10 cellular contexts compared by ENCODE assay signal in genomic region chr3:50248387-50248786, GRCh38. TPM values are rescaled to one million over a fixed set of nuclear protein-coding genes. Genes with fewer than 3 reads are reported as not detected.
DNase-seq lines count a peak whose midpoint lies in the region; ATAC-seq, FAIRE-seq and TF ChIP-seq lines count a peak whose summit lies in the region.
"Had no signal": no experiment of that assay in that cellular context is flagged by ENCODE, and none has a peak within 500 bp of the region (broad histone marks: within the 10 kb centered on the region; RNA-seq: fewer than 3 reads in every experiment).

No MANE protein-coding gene starts in this region.

- H3K4me1 Mint-ChIP-seq in HFFc6 (ENCODE audit: low read depth), result peaks cover 75% of the 10 kb centered on the region
- H3K4me1 Mint-ChIP-seq in activated T-helper 17 cell treated with anti-CD3 and anti-CD28 coated beads, Interleukin-2, amount 50 U/mL, for 72 hours, result peaks cover 38% of the 10 kb centered on the region

- H3K4me3 ChIP-seq in small intestine (ENCODE audit: low read depth in 1 of 2, low read length in 2 of 2), result no peak overlapping the region

- no peak for FAIRE-seq in small intestine (lab: Jason Lieb, UNC)

- peaks cover 5 to 8% of the 10 kb centered on the region in 2 donors for H3K4me1 ChIP-seq in small intestine (ENCODE audit: control insufficient read depth in 2 of 2, insufficient read depth in 1 of 2, low read depth in 1 of 2, low read length in 1 of 2)

- no peak for DNase-seq in HFFc6
- DNase-seq in left ventricle myocardium superior, result peak; percentile 70
- DNase-seq in small intestine, result peak; percentile 85
- no peak for DNase-seq in NCI-H82 (lab: John Stamatoyannopoulos, UW)
- no peak for DNase-seq in germinal center (ENCODE audit: low spot score)
- DNase-seq: OCI-M1 had no signal

- peaks cover 0 to 4% of the 10 kb centered on the region in 2 donors for H3K36me3 ChIP-seq in small intestine (ENCODE audit: control insufficient read depth in 2 of 2, insufficient read depth in 2 of 2, low read length in 2 of 2)

- H3K9me3 ChIP-seq in small intestine (ENCODE audit: control insufficient read depth, low read depth), result no peaks in the 10 kb centered on the region

- H3K27ac Mint-ChIP-seq in HFFc6, result peak overlapping the region; percentile 96
- H3K27ac Mint-ChIP-seq in activated T-helper 17 cell treated with anti-CD3 and anti-CD28 coated beads, Interleukin-2, amount 50 U/mL, for 72 hours, result peak overlapping the region; percentile 81

- peak overlapping the region; percentile 75 for H3K4me3 Mint-ChIP-seq in HFFc6
- peak overlapping the region; percentile 34 for H3K4me3 Mint-ChIP-seq in activated T-helper 17 cell treated with anti-CD3 and anti-CD28 coated beads, Interleukin-2, amount 50 U/mL, for 72 hours

- H3K27me3 Mint-ChIP-seq in HFFc6 (ENCODE audit: insufficient read depth), result peaks cover 10% of the 10 kb centered on the region
- no peaks in the 10 kb centered on the region for H3K27me3 Mint-ChIP-seq in activated T-helper 17 cell treated with anti-CD3 and anti-CD28 coated beads, Interleukin-2, amount 50 U/mL, for 72 hours

- intact Hi-C loops in left ventricle myocardium superior (cut with micrococcal nuclease), result no loop called here

- WGBS in small intestine, 3 donors, result 8 to 37% (median 16%) methylated on average over 3 of the region's 3 CpGs

- H3K9me3 Mint-ChIP-seq in HFFc6, result no peaks in the 10 kb centered on the region
- H3K9me3 Mint-ChIP-seq in activated T-helper 17 cell treated with anti-CD3 and anti-CD28 coated beads, Interleukin-2, amount 50 U/mL, for 72 hours, result no peaks in the 10 kb centered on the region

- peak overlapping the region; percentile 16 to 70 for H3K27ac ChIP-seq in small intestine (ENCODE audit: low read depth in 1 of 2, low read length in 1 of 2)

- no peak for TF ChIP-seq CTCF in HFFc6 (IDR thresholded peaks at IDR 0.05)

- no peak for ATAC-seq in activated T-helper 17 cell treated with anti-CD3 and anti-CD28 coated beads, Interleukin-2, amount 50 U/mL, for 72 hours (replicated peaks)
- ATAC-seq in left ventricle myocardium superior (peak; percentile 39), HG03521 (IDR thresholded peaks at IDR 0.05; ENCODE audit: unreplicated experiment) (no peak), HG03342 (IDR thresholded peaks at IDR 0.05; ENCODE audit: unreplicated experiment) (no peak)

- H3K36me3 Mint-ChIP-seq in HFFc6 (ENCODE audit: low read depth), result peaks cover 20% of the 10 kb centered on the region
- peaks cover 56% of the 10 kb centered on the region for H3K36me3 Mint-ChIP-seq in activated T-helper 17 cell treated with anti-CD3 and anti-CD28 coated beads, Interleukin-2, amount 50 U/mL, for 72 hours (ENCODE audit: low read depth)

- no peaks in the 10 kb centered on the region for H3K27me3 ChIP-seq in small intestine (ENCODE audit: control insufficient read depth in 2 of 2, insufficient read depth in 2 of 2, low read length in 2 of 2)

RNA-seq across cellular contexts. Expression of gene GNAI2, which starts 12.4 kb away (rescaled TPM):
- 100 to 1,000 TPM; 532 to 617 (median 582) TPM for total RNA-seq in HFFc6 (2021; fragmentation: NEBNext Ultra II Directional; extraction: Animal tissue kit (Norgen Biotek cat#: 25700))
- 100 to 1,000 TPM; 283 to 392 TPM for total RNA-seq in activated T-helper 17 cell treated with anti-CD3 and anti-CD28 coated beads, Interleukin-2, amount 50 U/mL, for 72 hours
- total RNA-seq in left ventricle myocardium superior, result 137 TPM
- polyA plus RNA-seq in small intestine, result 100 to 1,000 TPM in 1 of 3 donors, 10 to 100 TPM in 2; 23.9 to 117 (median 49.2) TPM

RNA-seq across cellular contexts. Expression of gene SEMA3B, which starts 20.6 kb away (rescaled TPM):
- 10 to 100 TPM; 14.5 to 26.6 (median 24.7) TPM for total RNA-seq in HFFc6 (2021; fragmentation: NEBNext Ultra II Directional; extraction: Animal tissue kit (Norgen Biotek cat#: 25700))
- total RNA-seq in activated T-helper 17 cell treated with anti-CD3 and anti-CD28 coated beads, Interleukin-2, amount 50 U/mL, for 72 hours, result 1 to 10 TPM; 1.2 to 2.3 TPM
- total RNA-seq in left ventricle myocardium superior, result 20.6 TPM
- 100 to 1,000 TPM in 2 of 3 donors, 10 to 100 TPM in 1; 39.2 to 204 (median 164) TPM for polyA plus RNA-seq in small intestine

RNA-seq across cellular contexts. Expression of gene LSMEM2, which starts 30.5 kb away (rescaled TPM):
- under 1 TPM in 2 of 6 experiments, not detected in 4; 0.11 to 0.13 TPM for total RNA-seq in HFFc6 (2021; fragmentation: NEBNext Ultra II Directional; extraction: Animal tissue kit (Norgen Biotek cat#: 25700))
- under 1 TPM in 1 of 2 donors, not detected in 1; 0.34 TPM for total RNA-seq in activated T-helper 17 cell treated with anti-CD3 and anti-CD28 coated beads, Interleukin-2, amount 50 U/mL, for 72 hours
- 31.6 TPM for total RNA-seq in left ventricle myocardium superior
- under 1 TPM in 2 of 3 donors, not detected in 1; 0.21 to 0.54 TPM for polyA plus RNA-seq in small intestine
- total RNA-seq: subcutaneous adipose tissue had no signal

RNA-seq across cellular contexts. Expression of gene SLC38A3, which starts 43.3 kb away (rescaled TPM):
- under 1 TPM in 2 of 6 experiments, not detected in 4; 0.16 to 0.24 TPM for total RNA-seq in HFFc6 (2021; fragmentation: NEBNext Ultra II Directional; extraction: Animal tissue kit (Norgen Biotek cat#: 25700))
- total RNA-seq in activated T-helper 17 cell treated with anti-CD3 and anti-CD28 coated beads, Interleukin-2, amount 50 U/mL, for 72 hours, result under 1 TPM in 1 of 2 donors, not detected in 1; 0.71 TPM
- 10.4 TPM for total RNA-seq in left ventricle myocardium superior
- polyA plus RNA-seq in small intestine, result 1 to 10 TPM in 1 of 3 donors, not detected in 2; 2.1 TPM
- total RNA-seq: subcutaneous adipose tissue had no signal

RNA-seq across cellular contexts. Expression of gene IFRD2, which starts 43.8 kb away (rescaled TPM):
- 100 to 1,000 TPM in 1 of 6 experiments, 10 to 100 TPM in 5; 71.2 to 102 (median 74.6) TPM for total RNA-seq in HFFc6 (2021; fragmentation: NEBNext Ultra II Directional; extraction: Animal tissue kit (Norgen Biotek cat#: 25700))
- 100 to 1,000 TPM in 1 of 2 donors, 10 to 100 TPM in 1; 59.2 to 139 TPM for total RNA-seq in activated T-helper 17 cell treated with anti-CD3 and anti-CD28 coated beads, Interleukin-2, amount 50 U/mL, for 72 hours
- 79.3 TPM for total RNA-seq in left ventricle myocardium superior
- polyA plus RNA-seq in small intestine, result 10 to 100 TPM; 65.8 to 93.4 (median 76.2) TPM

Comparison
In these comparisons a context has a peak if more than half of its experiments do, and no peak if none do; other contexts are left out.
1. DNase-seq: peak in left ventricle myocardium superior (single experiment) and small intestine (single experiment); none in HFFc6 (single experiment), NCI-H82 (single experiment) and germinal center (single experiment).
2. RNA of gene LSMEM2, which starts 30.5 kb away (total RNA-seq): 31.6 TPM in left ventricle myocardium superior (single experiment); 0.34 TPM in activated T-helper 17 cell treated with anti-CD3 and anti-CD28 coated beads, Interleukin-2, amount 50 U/mL, for 72 hours and 0.11 to 0.13 TPM in HFFc6; every median in the first group is over 10 times any median in the second.